In genomic region chr5:69265931-69266330, GRCh38 we compare ENCODE assay signal across 9 cellular contexts. TPM values are rescaled to one million over a fixed set of nuclear protein-coding genes. Genes with fewer than 3 reads are reported as not detected.
A peak's percentile ranks its signal among the peaks of the same experiment; 100 is the strongest.
DNase-seq lines count a peak whose midpoint lies in the region; ATAC-seq and TF ChIP-seq lines count a peak whose summit lies in the region.
"Had no signal": no experiment of that assay in that cellular context is flagged by ENCODE, and none has a peak within 500 bp of the region (broad histone marks: within the 10 kb centered on the region; RNA-seq: fewer than 3 reads in every experiment).

No MANE protein-coding gene starts in this region.

- H3K27ac ChIP-seq in RWPE1 (no peak overlapping the region; the same call in 1 of the 2 replicates), foreskin keratinocyte (no peak overlapping the region), heart right ventricle (no peak overlapping the region)

- no peaks in the 10 kb centered on the region for H3K4me1 ChIP-seq in foreskin keratinocyte
- peaks cover 0 to 1% (median 0%) of the 10 kb centered on the region in 9 donors for H3K4me1 ChIP-seq in heart right ventricle

- H3K36me3 ChIP-seq in heart right ventricle: peaks cover 0 to 92% (median 34%) of the 10 kb centered on the region in 9 donors

- intact Hi-C loops in heart right ventricle (cut with DNase I): loop anchor here in 1 of 10 donors (10.0 kb wide), 1 partner anchor 69 kb away; the partner anchor contains the start of gene CCDC125

- in situ Hi-C loops in ACHN (cut with HindIII; ENCODE audit: low pct_ligation_motif_present, low pct_unique_long_range_greater_than_20kb, low sequenced_read_pairs): loop anchor here (25.0 kb wide), 1 partner anchor 96 kb away; the partner anchor contains the start of genes AK6, RAD17 and TAF9

- H3K27me3 ChIP-seq in foreskin keratinocyte (no peaks in the 10 kb centered on the region), heart right ventricle (no peaks in the 10 kb centered on the region)

- H3K4me3 ChIP-seq in heart right ventricle: no peak overlapping the region

- ATAC-seq in foreskin keratinocyte (peak; percentile 42), heart right ventricle (no peak)

- CTCF ChIA-PET in RWPE1 (lab: Yijun Ruan, JAX): interaction anchor here (0.6 to 1.0 kb wide), 4 partner anchors 11 to 145 kb away, joined by 3 read pairs; no protein-coding TSS in a partner anchor

- DNase-seq in ACHN: peak; percentile 38
- peak; percentile 32 for DNase-seq in ELR (ENCODE audit: low read depth)
- no peak for DNase-seq in RWPE1 (ENCODE audit: low spot score)
- DNase-seq in foreskin keratinocyte: no peak
- DNase-seq in H4 (ENCODE audit: low spot score): no peak
- no peak for DNase-seq in heart right ventricle
- DNase-seq in NCI-H1436 (lab: John Stamatoyannopoulos, UW): no peak
- no peak for DNase-seq in GDM1 (lab: John Stamatoyannopoulos, UW)
- DNase-seq: hippocampal formation had no signal

- TF ChIP-seq CTCF in RWPE1 (conservative IDR thresholded peaks at IDR 0.05; ENCODE audit: low read depth) (peak; percentile 26), foreskin keratinocyte (conservative IDR thresholded peaks at IDR 0.05) (peak; percentile 47), heart right ventricle (IDR thresholded peaks at IDR 0.05) (peak in 2 of 9 donors; percentile 21 to 28)

- no peaks in the 10 kb centered on the region for H3K9me3 ChIP-seq in heart right ventricle

- POLR2A ChIA-PET in RWPE1 (lab: Yijun Ruan, JAX; ENCODE audit: low non-redundant PET): no interaction called here

- 80 to 86% methylated on average over 11 of the region's 11 CpGs for whole genome bisulfite sequencing in heart right ventricle, 2 donors

RNA-seq across cellular contexts. Expression of gene CDK7, which starts 31.2 kb away (rescaled TPM):
- total RNA-seq in foreskin keratinocyte (46.7 and 49.4 TPM in 2 replicates), heart right ventricle (10 to 100 TPM; 10.5 to 17.9 (median 13.7) TPM)
- polyA plus RNA-seq in foreskin keratinocyte (46.1 and 50.4 TPM in 2 replicates), heart right ventricle (10 to 100 TPM; 15.1 to 16.6 TPM)
- total RNA-seq in H4 (2014; rRNA removed; shearing (Covaris generic)): 48.7 and 63.9 TPM in 2 replicates

Comparison
In these comparisons a context has a peak if more than half of its experiments do, and no peak if none do; other contexts are left out.
1. DNase-seq: peak in ACHN (single experiment) and ELR (single experiment); none in RWPE1 (single experiment), foreskin keratinocyte (0 of 2), H4 (single experiment), heart right ventricle (0 of 2), NCI-H1436 (single experiment) and GDM1 (single experiment).